Comparison of ENCODE assay signal across 9 cellular contexts in genomic region chr9:92164975-92165374, GRCh38.
"Had no signal": no experiment of that assay in that cellular context is flagged by ENCODE, and none has a peak within 500 bp of the region (broad histone marks: within the 10 kb centered on the region; RNA-seq: fewer than 3 reads in every experiment).

No MANE protein-coding gene starts in this region.

- H3K4me1 ChIP-seq: HAP-1 had no signal

- H3K4me3 ChIP-seq: GM23248, HAP-1 had no signal

- H3K27ac Mint-ChIP-seq: HFFc6, IgD-negative memory B cell had no signal

- H3K27ac ChIP-seq: GM23248, HL-60 had no signal

- H3K9ac ChIP-seq: GM23248 had no signal

- DNase-seq: GM23248, GOT3, H7, HFFc6, KG1 had no signal

- H2AFZ ChIP-seq: GM23248 had no signal

- H3K36me3 Mint-ChIP-seq: IgD-negative memory B cell had no signal

- H3K36me3 ChIP-seq: HAP-1 had no signal

- ATAC-seq: HepG2 had no signal

- H3K4me1 Mint-ChIP-seq: IgD-negative memory B cell had no signal

- H3K9me3 ChIP-seq: HAP-1 had no signal

- H3K4me3 Mint-ChIP-seq: HFFc6 had no signal

- FAIRE-seq: HepG2 had no signal
